28 cellular contexts compared by ENCODE assay signal in genomic region chr14:45041641-45042040, GRCh38.
"Had no signal": no experiment of that assay in that cellular context is flagged by ENCODE, and none has a peak within 500 bp of the region (broad histone marks: within the 10 kb centered on the region; RNA-seq: fewer than 3 reads in every experiment).

No MANE protein-coding gene starts in this region.

- H3K9me3 ChIP-seq: ascending aorta had no signal

- H3K4me3 ChIP-seq: ascending aorta had no signal

- DNase-seq: activated B cell treated with CpG ODN at 0.5 μM for 24 hours; activated CD4-positive, alpha-beta memory T cell treated with anti-CD3 and anti-CD28 coated beads, Interleukin-2, amount 10 ng/mL, durations not matched to agents 7 days and 5 days; activated CD4-positive, alpha-beta T cell treated with anti-CD3 and anti-CD28 coated beads for 4 hours; activated CD4-positive, alpha-beta T cell treated with anti-CD3 and anti-CD28 coated beads, Interleukin-2, amount 10 ng/mL, durations not matched to agents 24 days and 14 days; activated CD4-positive, alpha-beta T cell treated with anti-CD3 and anti-CD28 coated beads, Interleukin-2, amount 50 U/mL, for 48 hours; activated CD4-positive, CD25-positive, alpha-beta regulatory T cell treated with anti-CD3 and anti-CD28 coated beads, Interleukin-2, amount 50 U/mL, for 72 hours; activated CD8-positive, alpha-beta memory T cell treated with anti-CD3 and anti-CD28 coated beads for 24 hours; activated CD8-positive, alpha-beta memory T cell treated with anti-CD3 and anti-CD28 coated beads, Interleukin-2, amount 10 ng/mL, durations not matched to agents 7 days and 5 days; activated CD8-positive, alpha-beta memory T cell treated with anti-CD3 and anti-CD28 coated beads, Interleukin-2, amount 50 U/mL, for 48 hours; activated CD8-positive, alpha-beta T cell treated with anti-CD3 and anti-CD28 coated beads, Interleukin-2, amount 10 ng/mL, durations not matched to agents 7 days and 5 days; activated effector memory CD4-positive, alpha-beta T cell treated with Interleukin-2 at 50 U/mL for 16 hours; activated gamma-delta T cell; activated naive CD4-positive, alpha-beta T cell treated with anti-CD3 and anti-CD28 coated beads, Interleukin-2, amount 10 ng/mL, durations not matched to agents 7 days and 5 days; activated naive CD4-positive, alpha-beta T cell treated with Interleukin-2 at 50 U/mL for 16 hours; activated naive CD8-positive, alpha-beta T cell treated with anti-CD3 and anti-CD28 coated beads, Interleukin-2, amount 10 ng/mL, durations not matched to agents 7 days and 5 days; activated naive CD8-positive, alpha-beta T cell treated with anti-CD3 and anti-CD28 coated beads, Interleukin-2, amount 50 U/mL, for 24 hours; activated T-cell treated with anti-CD3 and anti-CD28 coated beads, Interleukin-2, amount 50 U/mL, for 24 hours; activated T-cell treated with anti-CD3 and anti-CD28 coated beads, Interleukin-2, amount 50 U/mL, for 48 hours; amygdala; anterior cingulate cortex; central memory CD4-positive, alpha-beta T cell; T-cell; T-helper 2 cell; T-helper 9 cell had no signal

- ATAC-seq: activated CD8-positive, alpha-beta memory T cell treated with anti-CD3 and anti-CD28 coated beads, Interleukin-2, amount 10 ng/mL, durations not matched to agents 7 days and 5 days; activated CD8-positive, alpha-beta T cell treated with anti-CD3 and anti-CD28 coated beads, Interleukin-2, amount 10 ng/mL, durations not matched to agents 7 days and 5 days; activated naive CD8-positive, alpha-beta T cell treated with anti-CD3 and anti-CD28 coated beads, Interleukin-2, amount 50 U/mL, for 24 hours; T-cell had no signal

- FAIRE-seq: bronchial epithelial cell, TTC549 had no signal

- H3K4me1 ChIP-seq: ascending aorta had no signal

- H3K27me3 ChIP-seq: ascending aorta had no signal

- H3K27ac ChIP-seq: ascending aorta, VCaP had no signal
